ENCODE assay signal across 25 cellular contexts in genomic region chr5:2508514-2508913, GRCh38.
"Had no signal": no experiment of that assay in that cellular context is flagged by ENCODE, and none has a peak within 500 bp of the region (broad histone marks: within the 10 kb centered on the region; RNA-seq: fewer than 3 reads in every experiment).

No MANE protein-coding gene starts in this region.

- H2AFZ ChIP-seq: neural progenitor cell had no signal

- H3K27ac ChIP-seq: neural progenitor cell, neutrophil, pancreas, prostate gland, right lobe of liver, sigmoid colon, stomach, thoracic aorta, thyroid gland, tibial nerve, upper lobe of left lung, vagina had no signal

- H3K4me2 ChIP-seq: neural progenitor cell had no signal

- H3K4me3 ChIP-seq: neural progenitor cell, pancreas, prostate gland, right lobe of liver, sigmoid colon, stomach, thoracic aorta, thyroid gland, tibial nerve, upper lobe of left lung, vagina had no signal

- H3K4me1 ChIP-seq: neural progenitor cell, pancreas, prostate gland, right lobe of liver, sigmoid colon, stomach, thyroid gland, tibial nerve, upper lobe of left lung, vagina had no signal

- H3K27me3 ChIP-seq: neural progenitor cell, neutrophil, pancreas, right lobe of liver, sigmoid colon, stomach, thyroid gland, tibial nerve, upper lobe of left lung, vagina had no signal

- ATAC-seq: natural killer cell; pancreas; right cardiac atrium; stimulated activated effector memory CD8-positive, alpha-beta T cell treated with anti-CD3 and anti-CD28 coated beads, Interleukin-12 subunit alpha, Interleukin-12 subunit beta, amount 100 ng/mL, for 72 hours; stimulated activated naive B cell treated with anti-CD40 and anti-IgM and Interleukin-4, amounts not matched to agents 10 μg/mL and 1 μg/mL and 100 μg/mL, for 72 hours had no signal

- FAIRE-seq: pancreas, small intestine, urothelium cell line had no signal

- H3K36me3 ChIP-seq: neural progenitor cell, neutrophil, pancreas, prostate gland, right lobe of liver, sigmoid colon, stomach, thoracic aorta, thyroid gland, tibial nerve, upper lobe of left lung, vagina had no signal

- H3K9ac ChIP-seq: neural progenitor cell had no signal

- DNase-seq: natural killer cell; nucleus accumbens; pancreas; retina; right cardiac atrium; right lobe of liver; sigmoid colon; small intestine; stimulated activated CD4-positive, alpha-beta T cell treated with anti-CD3 and anti-CD28 coated beads, Interleukin-15, amount 100 ng/mL, for 24 hours; stimulated activated CD4-positive, alpha-beta T cell treated with anti-CD3 and anti-CD28 coated beads, Interleukin-2, amount 100 ng/mL, for 24 hours; stimulated activated CD4-positive, alpha-beta T cell treated with anti-CD3 and anti-CD28 coated beads, Interleukin-2, amount 100 ng/mL, for 48 hours; stimulated activated CD4-positive, alpha-beta T cell treated with anti-CD3 and anti-CD28 coated beads, Interleukin-4, amount 100 ng/mL, for 24 hours; stimulated activated naive B cell treated with anti-CD40 and anti-IgM and Interleukin-4, amounts not matched to agents 10 μg/mL and 1 μg/mL and 100 μg/mL, for 72 hours; stimulated activated naive CD4-positive, alpha-beta T cell treated with Interleukin-2 at 50 U/mL for 16 hours; stomach; thyroid gland; upper lobe of left lung had no signal

- H3K9me3 ChIP-seq: neutrophil, pancreas, prostate gland, right lobe of liver, sigmoid colon, thoracic aorta, thyroid gland, upper lobe of left lung, vagina had no signal
